ENCODE assay signal across 8 cellular contexts in genomic region chr19:4051175-4052101, GRCh38. TPM values are rescaled to one million over a fixed set of nuclear protein-coding genes. Genes with fewer than 3 reads are reported as not detected.
DNase-seq lines count a peak whose midpoint lies in the region; ATAC-seq and TF ChIP-seq lines count a peak whose summit lies in the region.

No MANE protein-coding gene starts in this region.

- peaks cover 41% of the 10 kb centered on the region for H4K20me1 ChIP-seq in GM23338 (replicated peaks; ENCODE audit: insufficient read depth)

- H3K4me3 Mint-ChIP-seq in GM23338 (no peak overlapping the region), endothelial cell (ENCODE audit: unreplicated experiment) (no peak overlapping the region)

- H3K4me2 ChIP-seq in GM23338, result no peak overlapping the region

- DNase-seq in GM23338 (ENCODE audit: low spot score) (no peak), SKM-1 (lab: John Stamatoyannopoulos, UW; ENCODE audit: unreplicated experiment) (peak; percentile 84), fibroblast of peridontal ligament (ENCODE audit: extremely low read depth) (peak; percentile 51), endothelial cell (ENCODE audit: low spot score) (no peak)
- no peak for DNase-seq in stimulated activated CD4-positive, alpha-beta T cell treated with anti-CD3 and anti-CD28 coated beads, Interleukin-1b, Interleukin-23, amount 100 ng/mL, for 48 hours

- H3K27ac Mint-ChIP-seq in GM23338 (peak overlapping the region; percentile 67; the same call in 1 of the 2 replicates), endothelial cell (ENCODE audit: unreplicated experiment) (no peak overlapping the region)

- no peaks in the 10 kb centered on the region for H3K36me3 ChIP-seq in GM23338 (ENCODE audit: insufficient read depth)

- no peaks in the 10 kb centered on the region for H3K4me1 ChIP-seq in GM23338 (ENCODE audit: insufficient read depth)

- H3K9me3 Mint-ChIP-seq in GM23338, result no peaks in the 10 kb centered on the region; the same call in 1 of the 3 replicates
- H3K9me3 Mint-ChIP-seq in endothelial cell (ENCODE audit: unreplicated experiment), result no peaks in the 10 kb centered on the region

- H3K27ac ChIP-seq in GM23338 (ENCODE audit: low read depth), result no peak overlapping the region
- H3K27ac ChIP-seq in skin epidermis, result peak overlapping the region in 20 of 21 experiments; percentile 44 to 88 (median 80)

- H3K36me3 Mint-ChIP-seq in GM23338 (ENCODE audit: low read depth) (peaks cover 51% of the 10 kb centered on the region), endothelial cell (ENCODE audit: low read depth, unreplicated experiment) (peaks cover 28% of the 10 kb centered on the region)

- H2AFZ ChIP-seq in GM23338, result no peak overlapping the region

- H3F3A ChIP-seq in GM23338 (replicated peaks; ENCODE audit: low read depth), result peaks cover 36% of the 10 kb centered on the region

- H3K4me3 ChIP-seq in GM23338, result no peak overlapping the region
- peak overlapping the region in 1 of 7 experiments; percentile 10 for H3K4me3 ChIP-seq in skin epidermis

- TF ChIP-seq CTCF in GM23338 (conservative IDR thresholded peaks at IDR 0.05; ENCODE audit: low read depth in 2 of 2) (no peak), endothelial cell (IDR thresholded peaks at IDR 0.05; ENCODE audit: unreplicated experiment) (no peak)

- peaks cover 52% of the 10 kb centered on the region for H3K79me2 ChIP-seq in GM23338 (replicated peaks; ENCODE audit: insufficient read depth)

- no peaks in the 10 kb centered on the region for H3K27me3 ChIP-seq in GM23338 (ENCODE audit: insufficient read depth)

- H3K27me3 Mint-ChIP-seq in GM23338 (ENCODE audit: insufficient read depth, low read depth, poor library complexity) (peaks cover 12% of the 10 kb centered on the region), endothelial cell (ENCODE audit: unreplicated experiment) (peaks cover 15% of the 10 kb centered on the region)

- no peaks in the 10 kb centered on the region for H3K9me2 ChIP-seq in GM23338 (ENCODE audit: insufficient read depth)

- ATAC-seq in GM23338 (no peak), HG03045 (IDR thresholded peaks at IDR 0.05; ENCODE audit: unreplicated experiment) (no peak), GM21423 (IDR thresholded peaks at IDR 0.05; ENCODE audit: unreplicated experiment) (no peak)

- H3K4me1 Mint-ChIP-seq in GM23338, result peaks cover 10% of the 10 kb centered on the region
- H3K4me1 Mint-ChIP-seq in endothelial cell (ENCODE audit: unreplicated experiment), result peaks cover 5% of the 10 kb centered on the region

TF ChIP-seq in GM23338, 12 proteins besides CTCF, POLR2A, EP300 and RAD21 (continues in another document):
- TF ChIP-seq NANOG (IDR thresholded peaks at IDR 0.05; ENCODE audit: borderline replicate concordance) (no peak), ZNF331 (CRISPR knock-in tag; IDR thresholded peaks at IDR 0.05; ENCODE audit: low read depth) (no peak), STAT1 (IDR thresholded peaks at IDR 0.05; ENCODE audit: unreplicated experiment) (no peak), POLR2AphosphoS5 (IDR thresholded peaks at IDR 0.05; ENCODE audit: low read depth) (no peak), ZNF462 (CRISPR knock-in tag; IDR thresholded peaks at IDR 0.05) (no peak), JUNB (IDR thresholded peaks at IDR 0.05; ENCODE audit: unreplicated experiment) (no peak), CREB1 (CRISPR knock-in tag; IDR thresholded peaks at IDR 0.05; ENCODE audit: low read depth) (no peak), ETS1 (IDR thresholded peaks at IDR 0.05) (no peak)

RNA-seq across cellular contexts. Expression of gene ZBTB7A, which starts 15.3 kb away (rescaled TPM):
- total RNA-seq in GM23338 (2014; rRNA removed; shearing (Covaris generic)), result 28.5 and 35.0 TPM in 2 replicates
- polyA plus RNA-seq in GM23338 (2016; fragmentation: Nextera tagmentation; extraction: Ambion mirVana), result 9.5 and 11.1 TPM in 2 replicates
- total RNA-seq in endothelial cell (ENCODE audit: unreplicated experiment), result 14.5 TPM

RNA-seq across cellular contexts. Expression of gene PIAS4, which starts 43.9 kb away (rescaled TPM):
- total RNA-seq in GM23338 (2014; rRNA removed; shearing (Covaris generic)), result 34.1 and 48.4 TPM in 2 replicates
- 17.0 and 20.0 TPM in 2 replicates for polyA plus RNA-seq in GM23338 (2016; fragmentation: Nextera tagmentation; extraction: Ambion mirVana)
- total RNA-seq in endothelial cell (ENCODE audit: unreplicated experiment), result 41.2 TPM

Comparison
In these comparisons a context has a peak if more than half of its experiments do, and no peak if none do; other contexts are left out.
1. DNase-seq: peak in SKM-1 (single experiment) and fibroblast of peridontal ligament (single experiment); none in GM23338 (single experiment), stimulated activated CD4-positive, alpha-beta T cell treated with anti-CD3 and anti-CD28 coated beads, Interleukin-1b, Interleukin-23, amount 100 ng/mL, for 48 hours (single experiment) and endothelial cell (single experiment).